19 cellular contexts compared by ENCODE assay signal in the genomic region with DNA sequence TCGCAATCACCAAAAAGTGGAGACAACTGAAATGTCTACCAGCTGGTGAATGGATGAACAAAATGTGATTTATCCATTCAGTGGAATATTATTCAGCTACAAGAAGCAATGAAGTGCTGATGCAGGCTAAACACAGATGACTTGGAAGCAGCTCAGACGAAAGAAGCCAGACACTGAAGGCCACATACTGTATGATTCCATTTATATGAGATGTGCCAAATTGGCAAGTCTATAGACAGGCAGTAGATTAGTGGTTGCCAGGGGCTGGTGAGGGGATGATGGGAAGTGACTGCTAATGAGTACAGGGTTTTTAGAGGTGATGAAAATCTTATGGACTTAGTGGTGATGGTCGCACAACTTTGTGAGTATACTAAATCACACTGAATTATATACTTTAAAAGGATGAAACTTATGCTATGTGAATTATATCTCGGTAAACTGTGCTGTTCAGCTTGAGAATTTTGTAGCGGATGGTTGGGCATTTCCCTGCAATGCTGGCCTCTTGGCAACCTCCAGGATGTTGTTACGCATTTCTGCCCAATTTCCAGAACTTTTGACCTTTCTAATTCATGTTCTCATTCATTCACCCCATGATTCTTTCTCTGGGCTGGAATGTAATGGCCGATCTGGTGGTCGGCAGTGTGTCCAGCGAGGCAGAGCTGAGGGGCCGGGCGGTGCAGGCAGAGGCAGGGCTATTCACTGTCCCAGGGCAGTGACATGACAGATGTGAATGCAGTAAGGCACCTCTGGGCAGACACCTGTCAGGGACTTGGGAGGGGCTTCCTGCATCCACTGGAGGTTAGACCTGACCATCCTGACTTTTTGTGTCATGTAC. TPM values are rescaled to one million over a fixed set of nuclear protein-coding genes. Genes with fewer than 3 reads are reported as not detected.
A peak's percentile ranks its signal among the peaks of the same experiment; 100 is the strongest.
DNase-seq lines count a peak whose midpoint lies in the region; ATAC-seq and TF ChIP-seq lines count a peak whose summit lies in the region.
"Had no signal": no experiment of that assay in that cellular context is flagged by ENCODE, and none has a peak within 500 bp of the region (broad histone marks: within the 10 kb centered on the region; RNA-seq: fewer than 3 reads in every experiment).

No MANE protein-coding gene starts in this region.

- H3K4me1 Mint-ChIP-seq in activated naive CD8-positive, alpha-beta T cell treated with anti-CD3 and anti-CD28 coated beads for 36 hours = peaks cover 8% of the 10 kb centered on the region
- H3K4me1 Mint-ChIP-seq: GM23338 had no signal

- no peak overlapping the region for H3K27ac Mint-ChIP-seq in activated naive CD8-positive, alpha-beta T cell treated with anti-CD3 and anti-CD28 coated beads for 36 hours
- H3K27ac Mint-ChIP-seq: CD8-positive, alpha-beta T cell; GM23338 had no signal

- H3K36me3 ChIP-seq in right atrium auricular region (no peaks in the 10 kb centered on the region), stomach (no peaks in the 10 kb centered on the region)
- H3K36me3 ChIP-seq: BLaER1 had no signal

- no peaks in the 10 kb centered on the region for H3K27me3 ChIP-seq in right atrium auricular region
- H3K27me3 ChIP-seq in stomach = no peaks in the 10 kb centered on the region
- H3K27me3 ChIP-seq: BLaER1 had no signal

- H3K36me3 Mint-ChIP-seq in activated naive CD8-positive, alpha-beta T cell treated with anti-CD3 and anti-CD28 coated beads for 36 hours = no peaks in the 10 kb centered on the region
- H3K36me3 Mint-ChIP-seq: CD8-positive, alpha-beta T cell had no signal

- no peak overlapping the region for H3K4me3 Mint-ChIP-seq in activated naive CD8-positive, alpha-beta T cell treated with anti-CD3 and anti-CD28 coated beads for 36 hours
- H3K4me3 Mint-ChIP-seq: CD8-positive, alpha-beta T cell; GM23338 had no signal

- no peak for TF ChIP-seq POLR2A in stomach (IDR thresholded peaks at IDR 0.05)

- no peak for TF ChIP-seq CTCF in right atrium auricular region (IDR thresholded peaks at IDR 0.05)
- no peak for TF ChIP-seq CTCF in stomach (IDR thresholded peaks at IDR 0.05)

- WGBS in stomach, 5 donors = 61 to 77% (median 71%) methylated on average over 11 of the region's 11 CpGs

- no peaks in the 10 kb centered on the region for H3K9me3 ChIP-seq in right atrium auricular region
- H3K9me3 ChIP-seq in stomach = no peaks in the 10 kb centered on the region
- H3K9me3 ChIP-seq: BLaER1 had no signal

- no peak for TF ChIP-seq EP300 in stomach (IDR thresholded peaks at IDR 0.05)

- H3K27me3 Mint-ChIP-seq in activated naive CD8-positive, alpha-beta T cell treated with anti-CD3 and anti-CD28 coated beads for 36 hours = no peaks in the 10 kb centered on the region

- H3K4me3 ChIP-seq in right atrium auricular region = no peak overlapping the region
- H3K4me3 ChIP-seq in stomach = no peak overlapping the region
- H3K4me3 ChIP-seq: BLaER1, GM23338 had no signal

- H3K27ac ChIP-seq in right atrium auricular region = no peak overlapping the region
- H3K27ac ChIP-seq in stomach = no peak overlapping the region
- H3K27ac ChIP-seq: BLaER1 had no signal

- H3K9me3 Mint-ChIP-seq in activated naive CD8-positive, alpha-beta T cell treated with anti-CD3 and anti-CD28 coated beads for 36 hours = no peaks in the 10 kb centered on the region
- H3K9me3 Mint-ChIP-seq: CD8-positive, alpha-beta T cell; GM23338 had no signal

- ATAC-seq in Right ventricle myocardium superior (ENCODE audit: poor library complexity) = peak; percentile 86
- no peak for ATAC-seq in GM19397 (IDR thresholded peaks at IDR 0.05; ENCODE audit: unreplicated experiment)
- ATAC-seq: CD8-positive, alpha-beta T cell; GM23338; HCT116 had no signal

- DNase-seq in Right ventricle myocardium superior (no peak), right atrium auricular region (ENCODE audit: low spot score) (no peak), fibroblast of peridontal ligament (ENCODE audit: extremely low read depth) (peak; percentile 39), medulla oblongata (ENCODE audit: extremely low spot score) (peak; percentile 63), NCI-H1417 (lab: John Stamatoyannopoulos, UW) (no peak), stomach (no peak)
- no peak for DNase-seq in activated naive CD8-positive, alpha-beta T cell treated with anti-CD3 and anti-CD28 coated beads for 36 hours
- DNase-seq: CD8-positive, alpha-beta T cell; DMS79 treated with DMSO at 0.1 percent for 48 hours; KBM-7; NCI-H1436; NCI-H2029; NCI-H2171; NCI-H774 had no signal

- H3K4me1 ChIP-seq in right atrium auricular region (peaks cover 0 to 32% of the 10 kb centered on the region in 2 donors), stomach (peaks cover 0 to 25% (median 6%) of the 10 kb centered on the region in 4 donors)

- intact Hi-C loops in Right ventricle myocardium superior (cut with DNase I) (loop anchor here (5.0 kb wide), 1 partner anchor 140 kb away; no protein-coding TSS in a partner anchor), stomach (cut with DNase I; ENCODE audit: low total_unique reads) (loop anchor here (5.0 kb wide), 1 partner anchor 140 kb away; no protein-coding TSS in a partner anchor)

RNA-seq across cellular contexts. Expression of a gene that starts 21.9 kb away (rescaled TPM):
- 222 TPM for total RNA-seq in Right ventricle myocardium superior
- total RNA-seq in right atrium auricular region = 100 to 1,000 TPM in 1 of 2 donors, 10 to 100 TPM in 1; 61.4 to 132 TPM
- total RNA-seq in stomach = 100 to 1,000 TPM in 2 of 5 donors, 10 to 100 TPM in 2, 1 to 10 TPM in 1; 1.2 to 700 (median 33.5) TPM
- polyA plus RNA-seq in stomach = 10 to 100 TPM in 1 of 3 donors, 1 to 10 TPM in 2; 2.9 to 13.8 (median 8.8) TPM
- under 1 TPM; 0.88 to 0.89 TPM for total RNA-seq in activated naive CD8-positive, alpha-beta T cell treated with anti-CD3 and anti-CD28 coated beads for 36 hours
- total RNA-seq: A172 had no signal

RNA-seq across cellular contexts. Expression of a gene that starts 28.0 kb away (rescaled TPM):
- total RNA-seq in Right ventricle myocardium superior = 49.2 TPM
- 10 to 100 TPM; 65.5 to 89.4 TPM for total RNA-seq in right atrium auricular region
- total RNA-seq in stomach = 100 to 1,000 TPM in 2 of 5 donors, 10 to 100 TPM in 2, 1 to 10 TPM in 1; 9.3 to 153 (median 30.0) TPM
- 10 to 100 TPM; 34.2 to 63.3 (median 35.0) TPM for polyA plus RNA-seq in stomach
- 10 to 100 TPM; 74.9 to 77.8 TPM for total RNA-seq in activated naive CD8-positive, alpha-beta T cell treated with anti-CD3 and anti-CD28 coated beads for 36 hours

Comparison
In these comparisons a context has a peak if more than half of its experiments do, and no peak if none do; other contexts are left out.
1. DNase-seq: peak in fibroblast of peridontal ligament (single experiment) and medulla oblongata (single experiment); none in Right ventricle myocardium superior (single experiment), right atrium auricular region (single experiment), NCI-H1417 (0 of 3), stomach (single experiment) and activated naive CD8-positive, alpha-beta T cell treated with anti-CD3 and anti-CD28 coated beads for 36 hours (single experiment).